ENCODE assay signal across 8 cellular contexts in the genomic region with DNA sequence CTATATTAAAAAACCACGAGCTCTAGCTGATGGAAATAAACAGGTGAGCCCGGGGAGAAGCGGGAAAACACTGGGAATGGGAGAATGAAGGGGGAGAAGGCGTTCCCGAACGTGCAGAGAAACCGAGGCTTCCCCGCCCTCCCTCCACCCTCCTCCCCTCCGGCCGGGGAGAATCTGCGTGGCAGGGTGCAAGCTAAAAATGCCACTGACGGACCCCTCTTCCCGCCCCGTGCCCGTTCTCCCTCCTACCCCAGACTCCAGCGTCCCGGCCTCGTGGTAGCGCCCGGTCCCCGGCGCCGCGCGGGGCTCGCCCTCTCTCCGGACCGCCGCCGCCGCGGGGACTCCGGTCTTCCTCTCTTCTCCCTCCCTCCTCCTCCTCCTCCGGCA.
DNase-seq lines count a peak whose midpoint lies in the region; ATAC-seq lines count a peak whose summit lies in the region.

No MANE protein-coding gene starts in this region.

- H3K27me3 Mint-ChIP-seq in central memory CD8-positive, alpha-beta T cell = no peaks in the 10 kb centered on the region

- H3K4me2 ChIP-seq in Karpas-422 (ENCODE audit: low read depth, low read length, poor library complexity, severe bottlenecking) = peak overlapping the region; percentile 60

- H3K4me1 ChIP-seq in Karpas-422 (ENCODE audit: low read length) = peaks cover 15% of the 10 kb centered on the region

- no peaks in the 10 kb centered on the region for H3K36me3 ChIP-seq in Karpas-422 (ENCODE audit: insufficient read depth, low read length)

- no peaks in the 10 kb centered on the region for H3K9me3 ChIP-seq in Karpas-422 (ENCODE audit: low read length)

- peak overlapping the region; percentile 50; the same call in 1 of the 2 replicates for H2AFZ ChIP-seq in Karpas-422 (ENCODE audit: low read length)

- H3K4me1 Mint-ChIP-seq in central memory CD8-positive, alpha-beta T cell = peaks cover 61% of the 10 kb centered on the region

- peak overlapping the region; percentile 60 for H3K4me3 ChIP-seq in Karpas-422 (ENCODE audit: low read length)

- peak overlapping the region; percentile 97 for H3K27ac Mint-ChIP-seq in central memory CD8-positive, alpha-beta T cell (ENCODE audit: low read depth)

- H3K4me3 Mint-ChIP-seq in central memory CD8-positive, alpha-beta T cell = peak overlapping the region; percentile 96

- peaks cover 28% of the 10 kb centered on the region for H3K36me3 Mint-ChIP-seq in central memory CD8-positive, alpha-beta T cell (ENCODE audit: insufficient read depth)

- DNase-seq in GM19238 (ENCODE audit: insufficient read length, low spot score) = peak; percentile 10
- DNase-seq in Karpas-422 = no peak
- no peak for DNase-seq in central memory CD8-positive, alpha-beta T cell (ENCODE audit: low spot score in 2 of 2)
- peak; percentile 14 for DNase-seq in mucosa of gallbladder (ENCODE audit: low spot score)
- no peak for DNase-seq in HuH-7.5 (ENCODE audit: low spot score)
- DNase-seq in AG08395 (ENCODE audit: low spot score) = no peak
- DNase-seq in NCI-H2107 (lab: John Stamatoyannopoulos, UW) = no peak
- DNase-seq in LoVo (ENCODE audit: low spot score) = no peak

- no peaks in the 10 kb centered on the region for H3K9me3 Mint-ChIP-seq in central memory CD8-positive, alpha-beta T cell

- H3K27me3 ChIP-seq in Karpas-422 (ENCODE audit: low read length) = no peaks in the 10 kb centered on the region

- H3K79me2 ChIP-seq in Karpas-422 (ENCODE audit: low read length) = no peaks in the 10 kb centered on the region

- no peaks in the 10 kb centered on the region for H3K9me2 ChIP-seq in Karpas-422 (replicated peaks; ENCODE audit: insufficient read depth, low read length)

- ATAC-seq in central memory CD8-positive, alpha-beta T cell (replicated peaks; ENCODE audit: extremely low read depth, poor library complexity, severe bottlenecking) = no peak

- no peak overlapping the region for H3K27ac ChIP-seq in Karpas-422 (ENCODE audit: low read length)

- H3K9ac ChIP-seq in Karpas-422 (ENCODE audit: low read length) = peak overlapping the region; percentile 56

- H4K20me1 ChIP-seq in Karpas-422 (ENCODE audit: insufficient read depth, low read depth, low read length) = no peaks in the 10 kb centered on the region

Comparison
In these comparisons a context has a peak if more than half of its experiments do, and no peak if none do; other contexts are left out.
1. DNase-seq: peak in GM19238 (single experiment) and mucosa of gallbladder (single experiment); none in Karpas-422 (single experiment), central memory CD8-positive, alpha-beta T cell (0 of 2), HuH-7.5 (single experiment), AG08395 (single experiment), NCI-H2107 (single experiment) and LoVo (single experiment).